23 cellular contexts compared by ENCODE assay signal in the genomic region with DNA sequence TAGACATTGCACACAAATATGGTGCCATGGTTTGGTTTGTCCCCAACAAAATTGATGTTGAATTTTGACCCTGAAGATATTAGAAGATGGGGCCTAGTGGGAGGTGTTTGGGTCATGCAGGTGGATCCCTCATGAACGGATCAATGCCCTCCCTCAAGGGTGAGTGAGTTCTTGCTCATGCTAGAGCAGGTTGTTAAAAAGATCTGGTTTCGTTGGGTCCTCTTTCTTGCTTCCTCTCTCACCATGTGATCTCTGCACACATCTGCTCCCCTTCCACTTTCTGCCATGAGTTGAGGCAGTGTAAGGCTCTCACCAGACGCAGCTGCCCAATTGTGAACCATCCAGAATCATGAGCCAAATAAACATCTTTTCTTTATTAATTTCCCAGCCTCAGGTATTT.
DNase-seq lines count a peak whose midpoint lies in the region; ATAC-seq and TF ChIP-seq lines count a peak whose summit lies in the region.
"Had no signal": no experiment of that assay in that cellular context is flagged by ENCODE, and none has a peak within 500 bp of the region (broad histone marks: within the 10 kb centered on the region; RNA-seq: fewer than 3 reads in every experiment).

No MANE protein-coding gene starts in this region.

- H3K27ac ChIP-seq in ovary: no peak overlapping the region
- H3K27ac ChIP-seq: cardiac muscle cell, dorsolateral prefrontal cortex, esophagus muscularis mucosa, uterus had no signal

- no peak for DNase-seq in activated naive CD4-positive, alpha-beta T cell treated with Interleukin-2 at 50 U/mL for 16 hours
- DNase-seq in HCEC 1CT: no peak
- DNase-seq in ovary: no peak
- no peak for DNase-seq in ureter (ENCODE audit: low spot score)
- DNase-seq: activated CD4-positive, CD25-positive, alpha-beta regulatory T cell; activated CD8-positive, alpha-beta T cell treated with anti-CD3 and anti-CD28 coated beads, Interleukin-2, amount 10 ng/mL, durations not matched to agents 7 days and 5 days; activated T-cell treated with anti-CD3 and anti-CD28 coated beads, Interleukin-2, amount 50 U/mL, for 72 hours; CD4-positive, CD25-positive, alpha-beta regulatory T cell; DND-41; dorsolateral prefrontal cortex; left ventricle myocardium superior; MV-4-11; NCI-H2107; NCI-H774; uterus had no signal

- H3K27me3 ChIP-seq in ovary: no peaks in the 10 kb centered on the region
- H3K27me3 ChIP-seq: cardiac muscle cell, esophagus muscularis mucosa, uterus had no signal

- intact Hi-C loops in ovary (cut with DNase I): no loop called here

- 83 to 85% (median 83%) methylated on average over 3 of the region's 3 CpGs for WGBS in ovary, 3 donors

- no peaks in the 10 kb centered on the region for H3K36me3 ChIP-seq in ovary
- H3K36me3 ChIP-seq: cardiac muscle cell, esophagus muscularis mucosa, uterus had no signal

- H3K4me1 ChIP-seq in ovary (ENCODE audit: insufficient read depth): no peaks in the 10 kb centered on the region
- H3K4me1 ChIP-seq: esophagus muscularis mucosa, uterus had no signal

- TF ChIP-seq EP300 in ovary (IDR thresholded peaks at IDR 0.05): no peak

- no peak for TF ChIP-seq POLR2A in ovary (IDR thresholded peaks at IDR 0.05)

- H3K4me3 ChIP-seq in ovary: no peak overlapping the region
- H3K4me3 ChIP-seq: cardiac muscle cell, dorsolateral prefrontal cortex, esophagus muscularis mucosa, K562, uterus had no signal

- no peaks in the 10 kb centered on the region for H3K9me3 ChIP-seq in ovary
- H3K9me3 ChIP-seq: esophagus muscularis mucosa, uterus had no signal

- ATAC-seq in GM18511 (IDR thresholded peaks at IDR 0.05; ENCODE audit: unreplicated experiment): peak; percentile 84
- peak; percentile 90 for ATAC-seq in GM21390 (IDR thresholded peaks at IDR 0.05; ENCODE audit: unreplicated experiment)
- ATAC-seq in HG02852 (IDR thresholded peaks at IDR 0.05; ENCODE audit: unreplicated experiment): peak; percentile 93
- peak; percentile 62 for ATAC-seq in HG03460 (IDR thresholded peaks at IDR 0.05; ENCODE audit: unreplicated experiment)
- ATAC-seq: activated CD8-positive, alpha-beta T cell treated with anti-CD3 and anti-CD28 coated beads, Interleukin-2, amount 10 ng/mL, durations not matched to agents 7 days and 5 days; activated T-cell treated with anti-CD3 and anti-CD28 coated beads, Interleukin-2, amount 50 U/mL, for 72 hours; K562; left ventricle myocardium superior; sciatic nerve had no signal

- TF ChIP-seq CTCF in ovary (IDR thresholded peaks at IDR 0.05): no peak
